Comparison of ENCODE assay signal across 19 cellular contexts in genomic region chr1:64850846-64851245, GRCh38.
DNase-seq lines count a peak whose midpoint lies in the region; ATAC-seq and TF ChIP-seq lines count a peak whose summit lies in the region.
"Had no signal": no experiment of that assay in that cellular context is flagged by ENCODE, and none has a peak within 500 bp of the region (broad histone marks: within the 10 kb centered on the region; RNA-seq: fewer than 3 reads in every experiment).

No MANE protein-coding gene starts in this region.

- no peak for ATAC-seq in central memory CD8-positive, alpha-beta T cell (replicated peaks; ENCODE audit: extremely low read depth, poor library complexity, severe bottlenecking)
- ATAC-seq in memory B cell (ENCODE audit: low read depth) = no peak
- ATAC-seq in foreskin keratinocyte = no peak
- ATAC-seq: Right ventricle myocardium inferior had no signal

- H3K27ac ChIP-seq in foreskin keratinocyte = no peak overlapping the region
- H3K27ac ChIP-seq: HL-60 had no signal

- H3K27ac Mint-ChIP-seq in activated T-cell treated with anti-CD3 and anti-CD28 coated beads, Interleukin-2, amount 50 U/mL, for 24 hours = peak overlapping the region; percentile 67
- H3K27ac Mint-ChIP-seq in central memory CD8-positive, alpha-beta T cell (ENCODE audit: low read depth) = peak overlapping the region; percentile 53
- H3K27ac Mint-ChIP-seq in memory B cell = peak overlapping the region; percentile 73

- no peaks in the 10 kb centered on the region for H3K4me1 ChIP-seq in foreskin keratinocyte
- H3K4me1 ChIP-seq: Caco-2 had no signal

- H3K4me3 Mint-ChIP-seq in activated T-cell treated with anti-CD3 and anti-CD28 coated beads, Interleukin-2, amount 50 U/mL, for 24 hours = no peak overlapping the region
- H3K4me3 Mint-ChIP-seq in central memory CD8-positive, alpha-beta T cell = no peak overlapping the region
- H3K4me3 Mint-ChIP-seq in memory B cell = no peak overlapping the region
- H3K4me3 Mint-ChIP-seq: B cell had no signal

- no peaks in the 10 kb centered on the region for H3K27me3 Mint-ChIP-seq in activated T-cell treated with anti-CD3 and anti-CD28 coated beads, Interleukin-2, amount 50 U/mL, for 24 hours
- H3K27me3 Mint-ChIP-seq in central memory CD8-positive, alpha-beta T cell = no peaks in the 10 kb centered on the region
- no peaks in the 10 kb centered on the region for H3K27me3 Mint-ChIP-seq in memory B cell
- H3K27me3 Mint-ChIP-seq: B cell had no signal

- DNase-seq in activated T-cell treated with anti-CD3 and anti-CD28 coated beads, Interleukin-2, amount 50 U/mL, for 24 hours = no peak
- DNase-seq in activated T-cell treated with anti-CD3 and anti-CD28 coated beads, Interleukin-2, amount 50 U/mL, for 48 hours = no peak
- DNase-seq in NCI-H69 (lab: John Stamatoyannopoulos, UW) (peak; percentile 15), memory B cell (ENCODE audit: low spot score in 2 of 2) (no peak), foreskin keratinocyte (no peak), GF-D8 (lab: John Stamatoyannopoulos, UW) (no peak), mesenteric fat pad (ENCODE audit: low spot score) (no peak)
- no peak for DNase-seq in central memory CD8-positive, alpha-beta T cell (ENCODE audit: low spot score in 2 of 2)
- DNase-seq: Caco-2; GDM1; HCEC 1CT; NCI-H1417; NCI-H1930; NCI-H446; NCI-H526 treated with DMSO at 0.1 percent for 48 hours; NK-92 treated with Interleukin-12 subunit alpha and Interleukin-12 subunit beta, amount 100 ng/mL, for 24 hours had no signal

- no peaks in the 10 kb centered on the region for H3K9me3 Mint-ChIP-seq in activated T-cell treated with anti-CD3 and anti-CD28 coated beads, Interleukin-2, amount 50 U/mL, for 24 hours
- H3K9me3 Mint-ChIP-seq in central memory CD8-positive, alpha-beta T cell = no peaks in the 10 kb centered on the region
- no peaks in the 10 kb centered on the region for H3K9me3 Mint-ChIP-seq in memory B cell

- H3K36me3 Mint-ChIP-seq in activated T-cell treated with anti-CD3 and anti-CD28 coated beads, Interleukin-2, amount 50 U/mL, for 24 hours (ENCODE audit: low read depth) = peaks cover 99% of the 10 kb centered on the region
- peaks cover 58% of the 10 kb centered on the region for H3K36me3 Mint-ChIP-seq in central memory CD8-positive, alpha-beta T cell (ENCODE audit: insufficient read depth)
- peaks cover 30% of the 10 kb centered on the region for H3K36me3 Mint-ChIP-seq in memory B cell

- TF ChIP-seq CTCF in foreskin keratinocyte (conservative IDR thresholded peaks at IDR 0.05) = no peak

- no peaks in the 10 kb centered on the region for H3K27me3 ChIP-seq in foreskin keratinocyte

- no peaks in the 10 kb centered on the region for H3K4me1 Mint-ChIP-seq in activated T-cell treated with anti-CD3 and anti-CD28 coated beads, Interleukin-2, amount 50 U/mL, for 24 hours (ENCODE audit: low read depth)
- H3K4me1 Mint-ChIP-seq in central memory CD8-positive, alpha-beta T cell = peaks cover 18% of the 10 kb centered on the region
- H3K4me1 Mint-ChIP-seq in memory B cell = peaks cover 8% of the 10 kb centered on the region
